11 cellular contexts compared by ENCODE assay signal in the genomic region with DNA sequence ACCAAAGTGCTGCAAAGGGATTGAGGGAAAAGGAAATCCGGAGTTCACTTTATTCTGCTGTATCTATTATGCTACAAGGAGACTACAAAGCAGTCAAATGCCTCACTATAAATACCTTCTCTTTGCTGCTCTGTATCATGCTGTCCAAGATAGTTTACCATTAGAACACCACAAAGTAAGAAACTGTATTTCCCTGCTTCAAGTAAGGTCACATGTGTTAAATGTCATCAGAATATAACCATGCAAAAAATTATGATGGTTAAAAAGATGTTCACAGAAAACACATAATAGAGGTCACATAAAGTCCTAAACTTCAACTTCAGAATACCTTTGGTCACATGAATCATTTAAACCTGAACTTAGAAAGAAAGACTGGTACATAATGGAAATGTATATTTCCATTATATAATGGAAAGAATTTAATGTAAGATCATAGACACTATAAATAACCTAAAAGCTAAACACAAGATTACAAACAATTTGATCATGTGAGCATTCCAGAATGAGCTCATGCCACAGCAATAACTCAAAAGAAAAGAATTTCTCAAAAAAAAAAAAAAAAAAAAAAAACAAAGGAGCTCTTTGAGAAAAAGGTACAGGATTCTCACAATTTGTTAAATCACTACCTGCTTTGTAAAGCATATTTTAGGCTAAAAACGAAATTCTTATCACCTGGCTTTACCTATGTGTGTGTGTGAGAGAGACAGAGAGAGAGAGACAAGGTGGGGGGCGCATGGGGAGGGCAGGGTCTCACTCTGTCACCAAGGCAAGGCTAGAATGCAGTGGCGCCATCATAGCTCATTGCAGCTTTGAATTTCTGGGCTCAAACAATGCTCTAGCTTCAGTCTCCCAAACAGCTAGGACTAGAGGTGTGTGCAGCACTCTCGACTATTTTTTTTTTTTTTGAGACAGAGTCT. TPM values are rescaled to one million over a fixed set of nuclear protein-coding genes. Genes with fewer than 3 reads are reported as not detected.
DNase-seq lines count a peak whose midpoint lies in the region; ATAC-seq, FAIRE-seq and TF ChIP-seq lines count a peak whose summit lies in the region.
"Had no signal": no experiment of that assay in that cellular context is flagged by ENCODE, and none has a peak within 500 bp of the region (broad histone marks: within the 10 kb centered on the region; RNA-seq: fewer than 3 reads in every experiment).

No MANE protein-coding gene starts in this region.

- H4K20me1 ChIP-seq in IMR-90 (ENCODE audit: insufficient read depth, low read length) (no peaks in the 10 kb centered on the region), mammary epithelial cell (ENCODE audit: insufficient read depth, low read length) (no peaks in the 10 kb centered on the region), keratinocyte (ENCODE audit: control insufficient read depth, extremely low read depth, insufficient read depth, low read length) (no peaks in the 10 kb centered on the region)

- H3K27ac ChIP-seq in IMR-90 (ENCODE audit: insufficient read depth, low read length) (peak overlapping the region; percentile 92), mammary epithelial cell (ENCODE audit: insufficient read depth, low read depth, low read length) (peak overlapping the region; percentile 49), keratinocyte (ENCODE audit: control insufficient read depth, insufficient read depth, low read length) (peak overlapping the region; percentile 62), subcutaneous abdominal adipose tissue (ENCODE audit: low read depth, low read length) (peak overlapping the region; percentile 96), esophagus squamous epithelium (peak overlapping the region in 2 of 4 donors; percentile 30 to 69)

- TF ChIP-seq RAD21 in IMR-90 (IDR thresholded peaks at IDR 0.05; ENCODE audit: low read length): no peak

- H3K9me1 ChIP-seq in IMR-90 (ENCODE audit: insufficient read depth, low read length) (peaks cover 22% of the 10 kb centered on the region), keratinocyte (ENCODE audit: control insufficient read depth, extremely low read depth, insufficient read depth, low read length) (no peaks in the 10 kb centered on the region)

- CTCF ChIA-PET in IMR-90 (lab: Yijun Ruan, JAX): interaction anchor here (0.6 kb wide), 1 partner anchor 640 kb away, joined by 3 read pairs; no protein-coding TSS in a partner anchor
- CTCF ChIA-PET in mammary epithelial cell (lab: Charles Lee; ENCODE audit: low non-redundant PET): interaction anchor here (0.6 to 0.7 kb wide), 3 partner anchors 33 to 115 kb away, joined by 3 to 4 read pairs (median 3); no protein-coding TSS in a partner anchor

- no peak for TF ChIP-seq POLR2A in IMR-90 (IDR thresholded peaks at IDR 0.05; ENCODE audit: low read depth, low read length)
- TF ChIP-seq POLR2A in esophagus squamous epithelium (IDR thresholded peaks at IDR 0.05): no peak

- no peak for TF ChIP-seq CTCF in IMR-90 (conservative IDR thresholded peaks at IDR 0.05; ENCODE audit: low read depth, low read length)
- TF ChIP-seq CTCF in mammary epithelial cell (conservative IDR thresholded peaks at IDR 0.05 in 1 of 2, IDR thresholded peaks at IDR 0.05 in 1 of 2; ENCODE audit: extremely low read depth in 1 of 2, insufficient read depth in 1 of 2, low read depth in 1 of 2, low read length in 2 of 2): no peak
- TF ChIP-seq CTCF in keratinocyte (optimal IDR thresholded peaks at IDR 0.05 in 1 of 3, IDR thresholded peaks at IDR 0.05 in 1 of 3, conservative IDR thresholded peaks at IDR 0.05 in 1 of 3; ENCODE audit: extremely low read depth in 1 of 3, insufficient read depth in 2 of 3, low read length in 3 of 3): no peak
- no peak for TF ChIP-seq CTCF in esophagus squamous epithelium (IDR thresholded peaks at IDR 0.05)

- peak overlapping the region; percentile 98 for H2AK5ac ChIP-seq in IMR-90 (ENCODE audit: low read depth, low read length)

- no CpG with 5 or more reads among the region's 5 CpGs for WGBS in IMR-90 (ENCODE audit: extremely low coverage in 2 of 2, insufficient read length in 1 of 2), 2 experiments
- WGBS in mammary epithelial cell (ENCODE audit: low coverage, missing lambda C conversion rate): 65% methylated on average over 4 of the region's 5 CpGs
- WGBS in esophagus squamous epithelium, 2 donors: 75 to 84% methylated on average over 5 of the region's 5 CpGs

- H3K4me1 ChIP-seq in IMR-90 (ENCODE audit: control insufficient read depth, insufficient read depth, low read length) (peaks cover 25% of the 10 kb centered on the region), mammary epithelial cell (ENCODE audit: insufficient read depth, low read length) (peaks cover 5% of the 10 kb centered on the region), keratinocyte (ENCODE audit: control insufficient read depth, extremely low read depth, insufficient read depth, low read length) (peaks cover 54% of the 10 kb centered on the region), subcutaneous abdominal adipose tissue (ENCODE audit: control insufficient read depth in 5 of 5, insufficient read depth in 5 of 5, low read length in 5 of 5) (peaks cover 12 to 77% (median 63%) of the 10 kb centered on the region in 5 donors), esophagus squamous epithelium (peaks cover 0 to 69% (median 36%) of the 10 kb centered on the region in 3 donors)

- H3K9ac ChIP-seq in IMR-90 (ENCODE audit: low read depth, low read length) (peak overlapping the region; percentile 7), mammary epithelial cell (ENCODE audit: insufficient read depth, low read length) (no peak overlapping the region), keratinocyte (ENCODE audit: control insufficient read depth, extremely low read depth, insufficient read depth, low read length) (peak overlapping the region; percentile 54), subcutaneous abdominal adipose tissue (ENCODE audit: low read length in 5 of 5) (peak overlapping the region in 3 of 5 donors; percentile 8 to 56 (median 11))

- POLR2A ChIA-PET in IMR-90 (lab: Charles Lee; ENCODE audit: unreplicated experiment): interaction anchor here (0.6 kb wide), 1 partner anchor 77 kb away, joined by 3 read pairs; no protein-coding TSS in a partner anchor

- peak overlapping the region; percentile 78 for H3K4me2 ChIP-seq in IMR-90 (ENCODE audit: low read depth, low read length)
- H3K4me2 ChIP-seq in mammary epithelial cell (ENCODE audit: insufficient read depth, low read depth, low read length): peak overlapping the region; percentile 11
- peak overlapping the region; percentile 38 for H3K4me2 ChIP-seq in keratinocyte (ENCODE audit: control insufficient read depth, extremely low read depth, insufficient read depth, low read depth, low read length)

- no peak overlapping the region for H3K4me3 ChIP-seq in IMR-90 (ENCODE audit: insufficient read depth, low read depth, low read length)
- no peak overlapping the region for H3K4me3 ChIP-seq in mammary epithelial cell (replicated peaks in 1 of 3; ENCODE audit: insufficient read depth in 1 of 3, low read depth in 2 of 3, low read length in 3 of 3)
- H3K4me3 ChIP-seq in keratinocyte (ENCODE audit: control insufficient read depth in 2 of 3, extremely low read depth in 1 of 3, insufficient read depth in 2 of 3, low read depth in 1 of 3, low read length in 3 of 3): no peak overlapping the region
- H3K4me3 ChIP-seq in subcutaneous abdominal adipose tissue (ENCODE audit: low read depth in 1 of 5, low read length in 5 of 5): no peak overlapping the region
- no peak overlapping the region for H3K4me3 ChIP-seq in esophagus squamous epithelium

- no peaks in the 10 kb centered on the region for H3K9me3 ChIP-seq in IMR-90 (ENCODE audit: control insufficient read depth, insufficient read depth, low read length)
- H3K9me3 ChIP-seq in mammary epithelial cell (replicated peaks; ENCODE audit: insufficient read depth, low read length): no peaks in the 10 kb centered on the region
- H3K9me3 ChIP-seq in keratinocyte (ENCODE audit: control insufficient read depth, low read depth, low read length): no peaks in the 10 kb centered on the region
- H3K9me3 ChIP-seq in subcutaneous abdominal adipose tissue (ENCODE audit: control insufficient read depth in 5 of 5, low read length in 5 of 5): no peaks in the 10 kb centered on the region
- no peaks in the 10 kb centered on the region for H3K9me3 ChIP-seq in esophagus squamous epithelium

- peak overlapping the region; percentile 98 for H3K14ac ChIP-seq in IMR-90 (replicated peaks; ENCODE audit: low read depth, low read length)

- peaks cover 37 to 85% of the 10 kb centered on the region in 2 experiments for H3K79me1 ChIP-seq in IMR-90 (ENCODE audit: low read depth in 1 of 2, low read length in 2 of 2)

- H3K79me2 ChIP-seq in mammary epithelial cell (ENCODE audit: insufficient read depth, low read length) (peaks cover 92% of the 10 kb centered on the region), keratinocyte (ENCODE audit: control insufficient read depth, insufficient read depth, low read length) (peaks cover 91% of the 10 kb centered on the region)

- dilution Hi-C loops in IMR-90 (cut with HindIII; ENCODE audit: low sequenced_read_pairs, unreplicated experiment): no loop called here
- dilution Hi-C loops in mammary epithelial cell (cut with HindIII; ENCODE audit: low sequenced_read_pairs): no loop called here
- dilution Hi-C loops in keratinocyte (cut with MboI; ENCODE audit: extremely low pct_ligation_motif_present, low sequenced_read_pairs): no loop called here

- in situ Hi-C loops in IMR-90 (cut with MboI; ENCODE audit: low sequenced_read_pairs): no loop called here
- in situ Hi-C loops in mammary epithelial cell (cut with MboI; ENCODE audit: low sequenced_read_pairs in 2 of 2): no loop called here

- H2BK15ac ChIP-seq in IMR-90 (ENCODE audit: low read depth, low read length): peak overlapping the region; percentile 97; the same call in 2 of the 3 replicates

- H3K56ac ChIP-seq in IMR-90 (ENCODE audit: extremely low read depth, insufficient read depth, low read length): peak overlapping the region; percentile 80; the same call in 1 of the 2 replicates

- H4K5ac ChIP-seq in IMR-90 (ENCODE audit: low read depth, low read length): peak overlapping the region; percentile 92

- peak; percentile 76 for DNase-seq in IMR-90
- peak; percentile 30 for DNase-seq in mammary epithelial cell
- DNase-seq in keratinocyte (ENCODE audit: low read depth, low spot score): no peak
- DNase-seq in activated CD4-positive, alpha-beta T cell treated with anti-CD3 and anti-CD28 coated beads for 4 hours: no peak
- DNase-seq in NK-92 (lab: John Stamatoyannopoulos, UW; ENCODE audit: unreplicated experiment): no peak
- no peak for DNase-seq in SHP77 treated with DMSO at 0.1 percent for 48 hours (lab: John Stamatoyannopoulos, UW)
- no peak for DNase-seq in esophagus squamous epithelium (lab: John Stamatoyannopoulos, UW)
- DNase-seq: DMS153; NCI-H510A; stimulated activated CD4-positive, alpha-beta T cell treated with anti-CD3 and anti-CD28 coated beads, Interleukin-4, amount 100 ng/mL, for 1 hour had no signal

- H3K4ac ChIP-seq in IMR-90 (ENCODE audit: low read depth, low read length): peak overlapping the region; percentile 99

- no peak for FAIRE-seq in keratinocyte (lab: Jason Lieb, UNC)

- intact Hi-C loops in IMR-90 (cut with micrococcal nuclease): no loop called here
- intact Hi-C loops in mammary epithelial cell (cut with micrococcal nuclease): loop anchor here (5.0 kb wide), 1 partner anchor 59 kb away; the partner anchor contains the start of gene KIF13A
- intact Hi-C loops in esophagus squamous epithelium (cut with DNase I): no loop called here

- peak overlapping the region; percentile 73 for H2AK9ac ChIP-seq in IMR-90 (replicated peaks; ENCODE audit: low read depth, low read length, poor library complexity)

- H2BK120ac ChIP-seq in IMR-90 (ENCODE audit: low read depth, low read length): peak overlapping the region; percentile 98

- H3K27me3 ChIP-seq in IMR-90 (ENCODE audit: control insufficient read depth, insufficient read depth, low read length): no peaks in the 10 kb centered on the region
- no peaks in the 10 kb centered on the region for H3K27me3 ChIP-seq in mammary epithelial cell (ENCODE audit: insufficient read depth, low read length)
- H3K27me3 ChIP-seq in keratinocyte (ENCODE audit: control insufficient read depth, extremely low read depth, insufficient read depth, low read length): no peaks in the 10 kb centered on the region
- H3K27me3 ChIP-seq in subcutaneous abdominal adipose tissue (ENCODE audit: control insufficient read depth in 5 of 5, insufficient read depth in 4 of 5, low read length in 5 of 5): no peaks in the 10 kb centered on the region
- no peaks in the 10 kb centered on the region for H3K27me3 ChIP-seq in esophagus squamous epithelium

- H4K8ac ChIP-seq in IMR-90 (ENCODE audit: low read depth in 2 of 2, low read length in 2 of 2): peak overlapping the region; percentile 27 to 88; a peak in 2 of 4 replicates

- H3K18ac ChIP-seq in IMR-90 (ENCODE audit: low read depth, low read length): peak overlapping the region; percentile 96

- peak overlapping the region; percentile 97 for H2BK20ac ChIP-seq in IMR-90 (ENCODE audit: low read depth, low read length)

- H3K36me3 ChIP-seq in IMR-90 (ENCODE audit: control insufficient read depth, insufficient read depth, low read length) (no peaks in the 10 kb centered on the region), mammary epithelial cell (ENCODE audit: insufficient read depth, low read length) (no peaks in the 10 kb centered on the region), keratinocyte (ENCODE audit: control insufficient read depth in 2 of 2, extremely low read depth in 1 of 2, insufficient read depth in 2 of 2, low read length in 2 of 2) (peaks cover 3 to 5% of the 10 kb centered on the region in 2 experiments), subcutaneous abdominal adipose tissue (ENCODE audit: control insufficient read depth in 5 of 5, insufficient read depth in 5 of 5, low read length in 5 of 5) (no peaks in the 10 kb centered on the region), esophagus squamous epithelium (no peaks in the 10 kb centered on the region)

- peak overlapping the region; percentile 92 for H2BK5ac ChIP-seq in IMR-90 (ENCODE audit: low read depth, low read length, poor library complexity, severe bottlenecking)

- peak overlapping the region; percentile 46 for H2AFZ ChIP-seq in IMR-90 (replicated peaks; ENCODE audit: low read length, poor library complexity)
- no peak overlapping the region for H2AFZ ChIP-seq in mammary epithelial cell (ENCODE audit: low read depth, low read length)
- H2AFZ ChIP-seq in keratinocyte (ENCODE audit: control insufficient read depth, low read length): no peak overlapping the region

- H4K91ac ChIP-seq in IMR-90 (ENCODE audit: insufficient read depth, low read depth, low read length): peak overlapping the region; percentile 93

- peak overlapping the region; percentile 96 for H3K23ac ChIP-seq in IMR-90 (ENCODE audit: low read depth, low read length)

- no TSS peak for BruUV-seq in IMR-90 (replicated peaks; lab: Mats Ljungman, UMichigan)
- no TSS peak for BruUV-seq in mammary epithelial cell (replicated peaks; lab: Mats Ljungman, UMichigan)

- peak; percentile 42 for ATAC-seq in IMR-90 (ENCODE audit: low read depth)

RNA-seq across cellular contexts. Expression of gene KIF13A, which starts 58.7 kb away (rescaled TPM):
- 51.8 and 53.0 TPM in 2 replicates for total RNA-seq in IMR-90 (2012; rRNA removed)
- polyA plus RNA-seq in IMR-90 (2012; rRNA removed): 22.5 and 23.3 TPM in 2 replicates
- 8.8 and 10.9 TPM in 2 replicates for polyA plus RNA-seq in IMR-90 (2012; cell fraction: cytosol; rRNA removed)
- polyA plus RNA-seq in IMR-90 (2012; cell fraction: nucleus; rRNA removed; ENCODE audit: low replicate concordance): 8.3 and 25.8 TPM in 2 replicates
- total RNA-seq in mammary epithelial cell: 10 to 100 TPM; 71.2 to 85.5 TPM
- polyA plus RNA-seq in mammary epithelial cell: 36.9 TPM
- 69.5 TPM for polyA minus RNA-seq in mammary epithelial cell
- polyA plus RNA-seq in keratinocyte: 90.1 to 106 TPM (median 96.2 TPM) in 3 replicates
- polyA plus RNA-seq in keratinocyte (2011; ENCODE audit: low read depth): 40.6 TPM
- 81.7 and 104 TPM in 2 replicates for polyA plus RNA-seq in keratinocyte (2011; cell fraction: cytosol; rRNA removed)
- polyA plus RNA-seq in keratinocyte (2011; cell fraction: nucleus; rRNA removed): 149 and 161 TPM in 2 replicates
- 51.2 and 90.2 TPM in 2 replicates for polyA plus RNA-seq in keratinocyte (2012; ENCODE audit: low replicate concordance)
- polyA minus RNA-seq in keratinocyte: 87.5 to 126 TPM (median 106 TPM) in 3 replicates
- polyA minus RNA-seq in keratinocyte (2011; cell fraction: cytosol; rRNA and poly(A)+ RNA removed): 73.3 TPM
- 171 and 308 TPM in 2 replicates for polyA minus RNA-seq in keratinocyte (2011; cell fraction: nucleus; rRNA and poly(A)+ RNA removed)
- 10 to 100 TPM; 18.7 to 34.5 (median 25.0) TPM for total RNA-seq in esophagus squamous epithelium

Comparison
In these comparisons a context has a peak if more than half of its experiments do, and no peak if none do; other contexts are left out.
1. DNase-seq: peak in IMR-90 (single experiment) and mammary epithelial cell (single experiment); none in keratinocyte (single experiment), activated CD4-positive, alpha-beta T cell treated with anti-CD3 and anti-CD28 coated beads for 4 hours (0 of 2), NK-92 (single experiment), SHP77 treated with DMSO at 0.1 percent for 48 hours (single experiment) and esophagus squamous epithelium (single experiment).
2. H3K4me2 ChIP-seq: peak in every context shown above with its lines; median percentile 78 in IMR-90; 38 in keratinocyte; 11 in mammary epithelial cell.